ENCODE assay signal across 27 cellular contexts in the genomic region with DNA sequence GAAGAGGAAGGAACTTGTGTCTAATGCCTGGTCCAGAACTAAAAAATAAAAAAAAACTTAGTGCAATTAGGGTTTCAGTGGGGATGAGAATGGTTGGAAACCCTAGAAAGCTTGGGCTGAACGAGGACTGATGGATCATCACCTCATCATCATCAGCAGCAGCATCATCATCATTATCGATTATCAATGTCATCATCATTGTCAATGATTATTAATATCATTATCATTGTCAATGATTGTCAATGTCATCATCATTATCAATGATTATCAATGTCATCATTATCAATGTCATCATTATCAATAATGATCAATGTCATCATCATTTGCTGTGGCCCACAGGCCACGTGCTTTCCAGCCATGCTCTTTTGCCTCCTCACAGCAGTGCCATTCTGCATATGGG.
"Had no signal": no experiment of that assay in that cellular context is flagged by ENCODE, and none has a peak within 500 bp of the region (broad histone marks: within the 10 kb centered on the region; RNA-seq: fewer than 3 reads in every experiment).

No MANE protein-coding gene starts in this region.

- H3K4me1 ChIP-seq: colonic mucosa, esophagus muscularis mucosa, esophagus squamous epithelium, foreskin keratinocyte, gastrocnemius medialis, gastroesophageal sphincter, heart left ventricle, heart right ventricle had no signal

- DNase-seq: colonic mucosa; cortex of kidney; dermis blood vessel endothelial cell; dorsolateral prefrontal cortex; effector CD4-positive, alpha-beta T cell; effector CD8-positive, alpha-beta T cell; effector memory CD4-positive, alpha-beta T cell; effector memory CD8-positive, alpha-beta T cell; endodermal cell; erythroblast; esophagus squamous epithelium; foreskin fibroblast; foreskin keratinocyte; foreskin melanocyte; gastrocnemius medialis; glutamatergic neuron; heart left ventricle; heart right ventricle had no signal

- ATAC-seq: effector memory CD8-positive, alpha-beta T cell; esophagus mucosa; foreskin keratinocyte; gastrocnemius medialis; gastroesophageal sphincter; heart left ventricle; heart right ventricle had no signal

- H3K9me3 ChIP-seq: colonic mucosa, gastrocnemius medialis had no signal

- H3K27me3 ChIP-seq: colonic mucosa, esophagus muscularis mucosa, esophagus squamous epithelium, foreskin keratinocyte, gastrocnemius medialis, gastroesophageal sphincter, heart left ventricle, heart right ventricle had no signal

- H3K27ac ChIP-seq: colonic mucosa, coronary artery, dorsolateral prefrontal cortex, epithelial cell of prostate, esophagus muscularis mucosa, esophagus squamous epithelium, foreskin keratinocyte, gastrocnemius medialis, gastroesophageal sphincter, heart left ventricle, heart right ventricle had no signal

- FAIRE-seq: colon, endometrium, endothelial cell of umbilical vein, frontal cortex had no signal

- H3K4me3 ChIP-seq: colonic mucosa, coronary artery, dorsolateral prefrontal cortex, esophagus muscularis mucosa, esophagus squamous epithelium, gastrocnemius medialis, gastroesophageal sphincter, heart left ventricle, heart right ventricle had no signal

- H3K36me3 ChIP-seq: colonic mucosa, esophagus muscularis mucosa, esophagus squamous epithelium, gastrocnemius medialis, gastroesophageal sphincter, heart left ventricle, heart right ventricle had no signal
